1 cellular context compared by ENCODE assay signal in the genomic region with DNA sequence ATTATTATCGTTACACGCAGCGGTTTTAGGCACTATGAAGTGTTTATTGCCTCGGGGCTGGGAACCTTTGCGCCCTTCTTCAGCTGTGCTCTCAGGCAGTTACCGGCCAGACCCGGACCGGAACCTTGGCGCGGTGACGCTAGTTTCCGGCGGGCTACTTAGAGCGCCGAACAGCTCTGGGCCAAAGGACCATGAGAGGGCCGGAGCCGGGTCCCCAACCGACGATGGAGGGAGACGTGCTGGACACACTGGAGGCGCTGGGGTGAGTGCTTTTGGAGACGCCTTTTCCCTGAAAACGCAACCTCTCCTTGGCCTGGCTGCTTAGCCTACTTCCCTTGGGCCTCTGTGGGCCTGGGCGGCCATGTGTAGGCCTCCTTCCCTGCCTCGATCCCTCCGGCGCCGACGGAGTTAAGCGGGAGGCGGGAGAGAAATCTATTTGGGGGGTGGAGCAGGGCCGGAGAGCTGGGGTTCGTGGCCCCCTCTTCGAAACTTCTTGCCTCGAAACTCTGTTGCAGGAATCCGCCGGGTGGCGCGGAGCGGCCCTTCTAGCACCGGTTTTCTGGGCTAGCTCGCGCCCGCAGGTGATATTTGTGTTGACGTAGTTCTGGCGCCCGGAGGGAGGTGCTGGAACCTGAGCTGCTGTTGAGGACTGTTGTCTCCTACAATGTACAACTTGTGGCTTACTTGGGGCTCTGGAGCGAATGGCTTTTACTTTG.
TF ChIP-seq lines count a peak whose summit lies in the region.

A gene (plus strand): TSS at position 157 of the 716 bp plus-strand sequence. CDS start 35 bp downstream, at position 192.

TF ChIP-seq in HEK293, 187 proteins besides CTCF, POLR2A, EP300 and RAD21 (continued from another document):
- TF ChIP-seq, protein P1, sequence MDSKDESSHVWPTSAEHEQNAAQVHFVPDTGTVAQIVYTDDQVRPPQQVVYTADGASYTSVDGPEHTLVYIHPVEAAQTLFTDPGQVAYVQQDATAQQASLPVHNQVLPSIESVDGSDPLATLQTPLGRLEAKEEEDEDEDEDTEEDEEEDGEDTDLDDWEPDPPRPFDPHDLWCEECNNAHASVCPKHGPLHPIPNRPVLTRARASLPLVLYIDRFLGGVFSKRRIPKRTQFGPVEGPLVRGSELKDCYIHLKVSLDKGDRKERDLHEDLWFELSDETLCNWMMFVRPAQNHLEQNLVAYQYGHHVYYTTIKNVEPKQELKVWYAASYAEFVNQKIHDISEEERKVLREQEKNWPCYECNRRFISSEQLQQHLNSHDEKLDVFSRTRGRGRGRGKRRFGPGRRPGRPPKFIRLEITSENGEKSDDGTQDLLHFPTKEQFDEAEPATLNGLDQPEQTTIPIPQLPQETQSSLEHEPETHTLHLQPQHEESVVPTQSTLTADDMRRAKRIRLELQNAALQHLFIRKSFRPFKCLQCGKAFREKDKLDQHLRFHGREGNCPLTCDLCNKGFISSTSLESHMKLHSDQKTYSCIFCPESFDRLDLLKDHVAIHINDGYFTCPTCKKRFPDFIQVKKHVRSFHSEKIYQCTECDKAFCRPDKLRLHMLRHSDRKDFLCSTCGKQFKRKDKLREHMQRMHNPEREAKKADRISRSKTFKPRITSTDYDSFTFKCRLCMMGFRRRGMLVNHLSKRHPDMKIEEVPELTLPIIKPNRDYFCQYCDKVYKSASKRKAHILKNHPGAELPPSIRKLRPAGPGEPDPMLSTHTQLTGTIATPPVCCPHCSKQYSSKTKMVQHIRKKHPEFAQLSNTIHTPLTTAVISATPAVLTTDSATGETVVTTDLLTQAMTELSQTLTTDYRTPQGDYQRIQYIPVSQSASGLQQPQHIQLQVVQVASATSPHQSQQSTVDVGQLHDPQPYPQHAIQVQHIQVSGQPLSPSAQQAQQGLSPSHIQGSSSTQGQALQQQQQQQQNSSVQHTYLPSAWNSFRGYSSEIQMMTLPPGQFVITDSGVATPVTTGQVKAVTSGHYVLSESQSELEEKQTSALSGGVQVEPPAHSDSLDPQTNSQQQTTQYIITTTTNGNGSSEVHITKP (tag by site-specific recombination; IDR thresholded peaks at IDR 0.05): peak; percentile 80
- TF ChIP-seq ZNF610 (tag by site-specific recombination; IDR thresholded peaks at IDR 0.05; ENCODE audit: borderline replicate concordance): peak; percentile 66; the same call in 1 of the 2 replicates
- TF ChIP-seq, protein P2, sequence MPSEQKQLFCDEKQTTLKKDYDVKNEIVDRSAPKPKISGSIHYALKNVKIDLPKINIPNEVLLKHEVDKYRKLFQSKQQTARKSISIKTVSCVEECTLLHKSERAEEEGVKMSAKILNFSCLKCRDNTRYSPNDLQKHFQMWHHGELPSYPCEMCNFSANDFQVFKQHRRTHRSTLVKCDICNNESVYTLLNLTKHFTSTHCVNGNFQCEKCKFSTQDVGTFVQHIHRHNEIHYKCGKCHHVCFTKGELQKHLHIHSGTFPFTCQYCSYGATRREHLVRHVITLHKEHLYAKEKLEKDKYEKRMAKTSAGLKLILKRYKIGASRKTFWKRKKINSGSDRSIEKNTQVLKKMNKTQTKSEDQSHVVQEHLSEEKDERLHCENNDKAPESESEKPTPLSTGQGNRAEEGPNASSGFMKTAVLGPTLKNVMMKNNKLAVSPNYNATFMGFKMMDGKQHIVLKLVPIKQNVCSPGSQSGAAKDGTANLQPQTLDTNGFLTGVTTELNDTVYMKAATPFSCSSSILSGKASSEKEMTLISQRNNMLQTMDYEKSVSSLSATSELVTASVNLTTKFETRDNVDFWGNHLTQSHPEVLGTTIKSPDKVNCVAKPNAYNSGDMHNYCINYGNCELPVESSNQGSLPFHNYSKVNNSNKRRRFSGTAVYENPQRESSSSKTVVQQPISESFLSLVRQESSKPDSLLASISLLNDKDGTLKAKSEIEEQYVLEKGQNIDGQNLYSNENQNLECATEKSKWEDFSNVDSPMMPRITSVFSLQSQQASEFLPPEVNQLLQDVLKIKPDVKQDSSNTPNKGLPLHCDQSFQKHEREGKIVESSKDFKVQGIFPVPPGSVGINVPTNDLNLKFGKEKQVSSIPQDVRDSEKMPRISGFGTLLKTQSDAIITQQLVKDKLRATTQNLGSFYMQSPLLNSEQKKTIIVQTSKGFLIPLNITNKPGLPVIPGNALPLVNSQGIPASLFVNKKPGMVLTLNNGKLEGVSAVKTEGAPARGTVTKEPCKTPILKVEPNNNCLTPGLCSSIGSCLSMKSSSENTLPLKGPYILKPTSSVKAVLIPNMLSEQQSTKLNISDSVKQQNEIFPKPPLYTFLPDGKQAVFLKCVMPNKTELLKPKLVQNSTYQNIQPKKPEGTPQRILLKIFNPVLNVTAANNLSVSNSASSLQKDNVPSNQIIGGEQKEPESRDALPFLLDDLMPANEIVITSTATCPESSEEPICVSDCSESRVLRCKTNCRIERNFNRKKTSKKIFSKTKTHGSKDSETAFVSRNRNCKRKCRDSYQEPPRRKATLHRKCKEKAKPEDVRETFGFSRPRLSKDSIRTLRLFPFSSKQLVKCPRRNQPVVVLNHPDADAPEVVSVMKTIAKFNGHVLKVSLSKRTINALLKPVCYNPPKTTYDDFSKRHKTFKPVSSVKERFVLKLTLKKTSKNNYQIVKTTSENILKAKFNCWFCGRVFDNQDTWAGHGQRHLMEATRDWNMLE (tag by site-specific recombination; conservative IDR thresholded peaks at IDR 0.05; ENCODE audit: low read depth): peak; percentile 85
- no peak for TF ChIP-seq ZNF366 (tag by site-specific recombination; conservative IDR thresholded peaks at IDR 0.05)
- TF ChIP-seq ZFP37 (tag by site-specific recombination; IDR thresholded peaks at IDR 0.05): peak; percentile 74; the same call in 1 of the 2 replicates
- 0 out of 2 replicates have a peak, but pooled peaks have one; percentile 19 for TF ChIP-seq WT1 (tag by site-specific recombination; IDR thresholded peaks at IDR 0.05)
- peak; percentile 67; the same call in 1 of the 2 replicates for TF ChIP-seq ZNF394 (tag by site-specific recombination; IDR thresholded peaks at IDR 0.05; ENCODE audit: borderline replicate concordance)
- no peak for TF ChIP-seq ZNF555 (tag by site-specific recombination; conservative IDR thresholded peaks at IDR 0.05)
- TF ChIP-seq ZBTB48 (tag by site-specific recombination; IDR thresholded peaks at IDR 0.05): peak; percentile 89
- 0 out of 2 replicates have a peak, but pooled peaks have one; percentile 42 for TF ChIP-seq BCL11A (tag by site-specific recombination; IDR thresholded peaks at IDR 0.05; ENCODE audit: low read depth)
- peak; percentile 82 for TF ChIP-seq YY1 (tag by site-specific recombination; IDR thresholded peaks at IDR 0.05)
- TF ChIP-seq, protein P3, sequence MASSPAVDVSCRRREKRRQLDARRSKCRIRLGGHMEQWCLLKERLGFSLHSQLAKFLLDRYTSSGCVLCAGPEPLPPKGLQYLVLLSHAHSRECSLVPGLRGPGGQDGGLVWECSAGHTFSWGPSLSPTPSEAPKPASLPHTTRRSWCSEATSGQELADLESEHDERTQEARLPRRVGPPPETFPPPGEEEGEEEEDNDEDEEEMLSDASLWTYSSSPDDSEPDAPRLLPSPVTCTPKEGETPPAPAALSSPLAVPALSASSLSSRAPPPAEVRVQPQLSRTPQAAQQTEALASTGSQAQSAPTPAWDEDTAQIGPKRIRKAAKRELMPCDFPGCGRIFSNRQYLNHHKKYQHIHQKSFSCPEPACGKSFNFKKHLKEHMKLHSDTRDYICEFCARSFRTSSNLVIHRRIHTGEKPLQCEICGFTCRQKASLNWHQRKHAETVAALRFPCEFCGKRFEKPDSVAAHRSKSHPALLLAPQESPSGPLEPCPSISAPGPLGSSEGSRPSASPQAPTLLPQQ (tag by site-specific recombination; IDR thresholded peaks at IDR 0.05): peak; percentile 80
- TF ChIP-seq RBAK (tag by site-specific recombination; IDR thresholded peaks at IDR 0.05): no peak
- peak; percentile 63 for TF ChIP-seq ZNF76 (tag by site-specific recombination; IDR thresholded peaks at IDR 0.05; ENCODE audit: borderline replicate concordance, low read depth)
- TF ChIP-seq, protein P4, sequence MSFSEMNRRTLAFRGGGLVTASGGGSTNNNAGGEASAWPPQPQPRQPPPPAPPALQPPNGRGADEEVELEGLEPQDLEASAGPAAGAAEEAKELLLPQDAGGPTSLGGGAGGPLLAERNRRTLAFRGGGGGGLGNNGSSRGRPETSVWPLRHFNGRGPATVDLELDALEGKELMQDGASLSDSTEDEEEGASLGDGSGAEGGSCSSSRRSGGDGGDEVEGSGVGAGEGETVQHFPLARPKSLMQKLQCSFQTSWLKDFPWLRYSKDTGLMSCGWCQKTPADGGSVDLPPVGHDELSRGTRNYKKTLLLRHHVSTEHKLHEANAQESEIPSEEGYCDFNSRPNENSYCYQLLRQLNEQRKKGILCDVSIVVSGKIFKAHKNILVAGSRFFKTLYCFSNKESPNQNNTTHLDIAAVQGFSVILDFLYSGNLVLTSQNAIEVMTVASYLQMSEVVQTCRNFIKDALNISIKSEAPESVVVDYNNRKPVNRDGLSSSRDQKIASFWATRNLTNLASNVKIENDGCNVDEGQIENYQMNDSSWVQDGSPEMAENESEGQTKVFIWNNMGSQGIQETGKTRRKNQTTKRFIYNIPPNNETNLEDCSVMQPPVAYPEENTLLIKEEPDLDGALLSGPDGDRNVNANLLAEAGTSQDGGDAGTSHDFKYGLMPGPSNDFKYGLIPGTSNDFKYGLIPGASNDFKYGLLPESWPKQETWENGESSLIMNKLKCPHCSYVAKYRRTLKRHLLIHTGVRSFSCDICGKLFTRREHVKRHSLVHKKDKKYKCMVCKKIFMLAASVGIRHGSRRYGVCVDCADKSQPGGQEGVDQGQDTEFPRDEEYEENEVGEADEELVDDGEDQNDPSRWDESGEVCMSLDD (tag by site-specific recombination; IDR thresholded peaks at IDR 0.05): peak; percentile 80
- peak; percentile 45; the same call in 1 of the 2 replicates for TF ChIP-seq ZNF629 (tag by site-specific recombination; IDR thresholded peaks at IDR 0.05)
- peak; percentile 45; the same call in 1 of the 2 replicates for TF ChIP-seq YY2 (tag by site-specific recombination; IDR thresholded peaks at IDR 0.05)
- TF ChIP-seq GLI4 (tag by site-specific recombination; IDR thresholded peaks at IDR 0.05): 0 out of 2 replicates have a peak, but pooled peaks have one; percentile 62
- TF ChIP-seq ZNF654 (tag by site-specific recombination; IDR thresholded peaks at IDR 0.05; ENCODE audit: low read depth): no peak
- TF ChIP-seq ZNF341 (tag by site-specific recombination; IDR thresholded peaks at IDR 0.05; ENCODE audit: low read depth): peak; percentile 97
- TF ChIP-seq ZNF16 (tag by site-specific recombination; IDR thresholded peaks at IDR 0.05; ENCODE audit: low read depth): no peak
- TF ChIP-seq ZNF561 (tag by site-specific recombination; IDR thresholded peaks at IDR 0.05; ENCODE audit: borderline replicate concordance): peak; percentile 81; the same call in 1 of the 2 replicates
- 0 out of 2 replicates have a peak, but pooled peaks have one; percentile 28 for TF ChIP-seq ZNF558 (tag by site-specific recombination; IDR thresholded peaks at IDR 0.05)
- TF ChIP-seq ZNF785 (tag by site-specific recombination; IDR thresholded peaks at IDR 0.05): no peak
- no peak for TF ChIP-seq ZNF658 (tag by site-specific recombination; IDR thresholded peaks at IDR 0.05)
- TF ChIP-seq, protein P5, sequence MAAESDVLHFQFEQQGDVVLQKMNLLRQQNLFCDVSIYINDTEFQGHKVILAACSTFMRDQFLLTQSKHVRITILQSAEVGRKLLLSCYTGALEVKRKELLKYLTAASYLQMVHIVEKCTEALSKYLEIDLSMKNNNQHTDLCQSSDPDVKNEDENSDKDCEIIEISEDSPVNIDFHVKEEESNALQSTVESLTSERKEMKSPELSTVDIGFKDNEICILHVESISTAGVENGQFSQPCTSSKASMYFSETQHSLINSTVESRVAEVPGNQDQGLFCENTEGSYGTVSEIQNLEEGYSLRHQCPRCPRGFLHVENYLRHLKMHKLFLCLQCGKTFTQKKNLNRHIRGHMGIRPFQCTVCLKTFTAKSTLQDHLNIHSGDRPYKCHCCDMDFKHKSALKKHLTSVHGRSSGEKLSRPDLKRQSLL (tag by site-specific recombination; IDR thresholded peaks at IDR 0.05): peak; percentile 83
- TF ChIP-seq SP2 (tag by site-specific recombination; IDR thresholded peaks at IDR 0.05): peak; percentile 42
- TF ChIP-seq, protein P6, sequence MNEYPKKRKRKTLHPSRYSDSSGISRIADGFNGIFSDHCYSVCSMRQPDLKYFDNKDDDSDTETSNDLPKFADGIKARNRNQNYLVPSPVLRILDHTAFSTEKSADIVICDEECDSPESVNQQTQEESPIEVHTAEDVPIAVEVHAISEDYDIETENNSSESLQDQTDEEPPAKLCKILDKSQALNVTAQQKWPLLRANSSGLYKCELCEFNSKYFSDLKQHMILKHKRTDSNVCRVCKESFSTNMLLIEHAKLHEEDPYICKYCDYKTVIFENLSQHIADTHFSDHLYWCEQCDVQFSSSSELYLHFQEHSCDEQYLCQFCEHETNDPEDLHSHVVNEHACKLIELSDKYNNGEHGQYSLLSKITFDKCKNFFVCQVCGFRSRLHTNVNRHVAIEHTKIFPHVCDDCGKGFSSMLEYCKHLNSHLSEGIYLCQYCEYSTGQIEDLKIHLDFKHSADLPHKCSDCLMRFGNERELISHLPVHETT (tag by site-specific recombination; IDR thresholded peaks at IDR 0.05): peak; percentile 78
- peak; percentile 84 for TF ChIP-seq SCRT2 (tag by site-specific recombination; IDR thresholded peaks at IDR 0.05)
- 0 out of 2 replicates have a peak, but pooled peaks have one; percentile 21 for TF ChIP-seq ZNF223 (tag by site-specific recombination; IDR thresholded peaks at IDR 0.05)
